In genomic region chr7:90580051-90580450, GRCh38 we compare ENCODE assay signal across 1 cellular context.
TF ChIP-seq lines count a peak whose summit lies in the region.

No MANE protein-coding gene starts in this region.

TF ChIP-seq in HCT116, 20 proteins besides CTCF, POLR2A, EP300 and RAD21 (continued from another document):
- no peak for TF ChIP-seq ZNF274 (IDR thresholded peaks at IDR 0.05; ENCODE audit: low read depth, low read length)
- TF ChIP-seq EGR1 (IDR thresholded peaks at IDR 0.05; ENCODE audit: low read depth), result no peak
- no peak for TF ChIP-seq EZH2phosphoT487 (IDR thresholded peaks at IDR 0.05; ENCODE audit: borderline replicate concordance)
- no peak for TF ChIP-seq REST (IDR thresholded peaks at IDR 0.05; ENCODE audit: low read depth)
